In genomic region chr3:8813411-8813810, GRCh38 we compare ENCODE assay signal across 38 cellular contexts.
"Had no signal": no experiment of that assay in that cellular context is flagged by ENCODE, and none has a peak within 500 bp of the region (broad histone marks: within the 10 kb centered on the region; RNA-seq: fewer than 3 reads in every experiment).

No MANE protein-coding gene starts in this region.

- H3K4me3 ChIP-seq: adrenal gland, body of pancreas, breast epithelium, cardiac muscle cell had no signal

- H3K4me1 ChIP-seq: adrenal gland, body of pancreas, breast epithelium had no signal

- H3K36me3 Mint-ChIP-seq: activated CD4-positive, alpha-beta memory T cell treated with anti-CD3 and anti-CD28 coated beads for 36 hours had no signal

- H3K36me3 ChIP-seq: adrenal gland, brain microvascular endothelial cell, breast epithelium, cardiac muscle cell had no signal

- H3K27me3 ChIP-seq: adrenal gland, body of pancreas, brain microvascular endothelial cell, breast epithelium, cardiac muscle cell had no signal

- H3K27me3 Mint-ChIP-seq: activated B cell treated with CpG ODN at 0.5 μM for 24 hours; activated CD4-positive, alpha-beta memory T cell treated with anti-CD3 and anti-CD28 coated beads for 36 hours; activated CD4-positive, alpha-beta T cell treated with anti-CD3 and anti-CD28 coated beads, Interleukin-2, amount 10 ng/mL, durations not matched to agents 24 days and 14 days; activated CD8-positive, alpha-beta T cell treated with anti-CD3 and anti-CD28 coated beads for 36 hours; activated naive CD8-positive, alpha-beta T cell treated with anti-CD3 and anti-CD28 coated beads for 36 hours; central memory CD8-positive, alpha-beta T cell had no signal

- H3K27ac Mint-ChIP-seq: activated B cell treated with CpG ODN at 0.5 μM for 24 hours; activated CD4-positive, alpha-beta memory T cell treated with anti-CD3 and anti-CD28 coated beads for 36 hours; activated CD4-positive, alpha-beta T cell treated with anti-CD3 and anti-CD28 coated beads, Interleukin-2, amount 10 ng/mL, durations not matched to agents 24 days and 14 days; activated CD8-positive, alpha-beta T cell treated with anti-CD3 and anti-CD28 coated beads for 36 hours; activated naive CD4-positive, alpha-beta T cell treated with anti-CD3 and anti-CD28 coated beads for 36 hours; activated naive CD8-positive, alpha-beta T cell treated with anti-CD3 and anti-CD28 coated beads for 36 hours; activated T-cell treated with anti-CD3 and anti-CD28 coated beads, Interleukin-2, amount 50 U/mL, for 72 hours; activated T-helper 1 cell treated with anti-CD3 and anti-CD28 coated beads, Interleukin-12 subunit alpha, Interleukin-12 subunit beta, Interleukin-2, Interleukin-4 antibody, amounts not matched to agents 30 ng/mL and 10 ng/mL and 1 ng/mL, durations not matched to agents 14 hours and 24 hours and 36 hours; activated T-helper 17 cell treated with anti-CD3 and anti-CD28 coated beads, Interleukin-2, amount 50 U/mL, for 72 hours; T-helper 1 cell treated with Interleukin-12 subunit alpha and Interleukin-12 subunit beta and Interleukin-4 antibody, amounts not matched to agents 30 μg/mL and 1 μg/mL, for 36 hours; T-helper 2 cell treated with Interferon-gamma antibody and Interleukin-4, amounts not matched to agents 5 μg/mL and 100 μg/mL, for 36 hours had no signal

- H3K4me3 Mint-ChIP-seq: activated B cell treated with CpG ODN at 0.5 μM for 24 hours; activated CD4-positive, alpha-beta memory T cell treated with anti-CD3 and anti-CD28 coated beads for 36 hours; activated CD4-positive, alpha-beta T cell treated with anti-CD3 and anti-CD28 coated beads, Interleukin-2, amount 10 ng/mL, durations not matched to agents 24 days and 14 days; activated CD8-positive, alpha-beta T cell treated with anti-CD3 and anti-CD28 coated beads for 36 hours; activated naive CD4-positive, alpha-beta T cell treated with anti-CD3 and anti-CD28 coated beads for 36 hours; activated naive CD8-positive, alpha-beta T cell treated with anti-CD3 and anti-CD28 coated beads for 36 hours; activated T-cell treated with anti-CD3 and anti-CD28 coated beads, Interleukin-2, amount 50 U/mL, for 4 hours; activated T-cell treated with anti-CD3 and anti-CD28 coated beads, Interleukin-2, amount 50 U/mL, for 72 hours; activated T-helper 1 cell treated with anti-CD3 and anti-CD28 coated beads, Interleukin-12 subunit alpha, Interleukin-12 subunit beta, Interleukin-2, Interleukin-4 antibody, amounts not matched to agents 30 ng/mL and 10 ng/mL and 1 ng/mL, durations not matched to agents 14 hours and 24 hours and 36 hours; activated T-helper 17 cell treated with anti-CD3 and anti-CD28 coated beads, Interleukin-2, amount 50 U/mL, for 72 hours; central memory CD8-positive, alpha-beta T cell; T-helper 1 cell treated with Interleukin-12 subunit alpha and Interleukin-12 subunit beta and Interleukin-4 antibody, amounts not matched to agents 30 μg/mL and 1 μg/mL, for 36 hours; T-helper 2 cell treated with Interferon-gamma antibody and Interleukin-4, amounts not matched to agents 5 μg/mL and 100 μg/mL, for 36 hours had no signal

- H3K27ac ChIP-seq: adrenal gland, body of pancreas, brain microvascular endothelial cell, breast epithelium, cardiac muscle cell, VCaP had no signal

- DNase-seq: activated B cell treated with CpG ODN at 0.5 μM for 24 hours; activated CD4-positive, alpha-beta memory T cell treated with anti-CD3 and anti-CD28 coated beads for 36 hours; activated CD4-positive, alpha-beta T cell treated with anti-CD3 and anti-CD28 coated beads for 4 hours; activated CD4-positive, alpha-beta T cell treated with anti-CD3 and anti-CD28 coated beads, Interleukin-2, amount 50 U/mL, for 1 hour; activated CD4-positive, alpha-beta T cell treated with anti-CD3 and anti-CD28 coated beads, Interleukin-2, amount 50 U/mL, for 4 hours; activated CD4-positive, CD25-positive, alpha-beta regulatory T cell treated with anti-CD3 and anti-CD28 coated beads, Interleukin-2, amount 50 U/mL, for 72 hours; activated CD8-positive, alpha-beta memory T cell treated with anti-CD3 and anti-CD28 coated beads, Interleukin-2, amount 50 U/mL, for 4 hours; activated CD8-positive, alpha-beta T cell treated with anti-CD3 and anti-CD28 coated beads for 36 hours; activated effector memory CD4-positive, alpha-beta T cell treated with anti-CD3 and anti-CD28 coated beads, Interleukin-2, amount 50 U/mL, for 16 hours; activated gamma-delta T cell treated with Interleukin-2 at 50 U/mL for 16 hours; activated naive CD4-positive, alpha-beta T cell; activated naive CD4-positive, alpha-beta T cell treated with anti-CD3 and anti-CD28 coated beads for 36 hours; activated naive CD4-positive, alpha-beta T cell treated with anti-CD3 and anti-CD28 coated beads, Interleukin-2, amount 50 U/mL, for 16 hours; activated naive CD8-positive, alpha-beta T cell treated with anti-CD3 and anti-CD28 coated beads for 36 hours; activated T-cell treated with anti-CD3 and anti-CD28 coated beads for 4 hours; activated T-cell treated with anti-CD3 and anti-CD28 coated beads, Interleukin-2, amount 50 U/mL, for 1 hour; activated T-cell treated with anti-CD3 and anti-CD28 coated beads, Interleukin-2, amount 50 U/mL, for 4 hours; activated T-cell treated with anti-CD3 and anti-CD28 coated beads, Interleukin-2, amount 50 U/mL, for 72 hours; adrenal gland; amniotic stem cell; aorta; body of pancreas; brain microvascular endothelial cell; caudate nucleus; cerebellar nuclear complex; T-helper 1 cell; T-helper 2 cell; T-helper 9 cell had no signal

- ATAC-seq: activated CD8-positive, alpha-beta T cell treated with anti-CD3 and anti-CD28 coated beads for 36 hours; activated naive CD4-positive, alpha-beta T cell treated with anti-CD3 and anti-CD28 coated beads, Interleukin-2, amount 50 U/mL, for 72 hours; activated T-cell treated with anti-CD3 and anti-CD28 coated beads, Interleukin-2, amount 50 U/mL, for 4 hours; activated T-cell treated with anti-CD3 and anti-CD28 coated beads, Interleukin-2, amount 50 U/mL, for 72 hours; activated T-helper 17 cell treated with anti-CD3 and anti-CD28 coated beads, Interleukin-2, amount 50 U/mL, for 72 hours; body of pancreas had no signal

- H3K4me1 Mint-ChIP-seq: activated B cell treated with CpG ODN at 0.5 μM for 24 hours; activated CD4-positive, alpha-beta T cell treated with anti-CD3 and anti-CD28 coated beads, Interleukin-2, amount 10 ng/mL, durations not matched to agents 24 days and 14 days; activated naive CD8-positive, alpha-beta T cell treated with anti-CD3 and anti-CD28 coated beads for 36 hours; activated T-helper 17 cell treated with anti-CD3 and anti-CD28 coated beads, Interleukin-2, amount 50 U/mL, for 72 hours; central memory CD8-positive, alpha-beta T cell had no signal
